In the genomic region with DNA sequence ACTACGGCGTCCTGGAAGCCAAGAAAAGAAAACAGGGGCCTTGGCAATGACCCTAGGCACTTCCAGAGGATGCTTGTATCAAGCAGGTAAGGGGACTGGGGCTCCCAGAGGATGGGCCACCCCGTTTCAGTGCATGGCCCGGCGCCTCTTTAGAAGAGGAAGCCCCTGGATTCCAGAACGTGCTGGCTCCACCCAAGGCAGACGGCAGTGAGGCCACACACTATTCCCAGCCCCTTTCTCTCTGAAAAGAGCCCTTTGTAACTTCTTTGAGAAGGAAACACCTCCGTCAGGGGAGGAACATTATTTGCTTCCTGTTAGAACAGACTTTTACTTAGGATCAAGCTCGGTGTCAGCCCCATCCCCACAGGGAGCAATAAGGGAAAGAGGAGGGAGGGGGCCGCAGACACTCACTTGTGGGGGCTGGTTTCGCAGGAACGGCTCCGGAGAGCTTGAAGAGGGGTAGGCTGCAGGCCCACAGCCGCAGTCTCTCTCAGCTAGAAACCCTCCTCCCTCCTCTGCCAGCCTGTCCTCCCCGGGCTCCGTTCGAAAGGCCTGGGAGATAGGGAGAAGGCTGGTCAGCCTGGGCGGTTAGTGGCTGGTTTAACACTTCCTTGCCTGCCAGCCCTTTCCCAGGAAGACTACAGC, we compare ENCODE assay signal across 22 cellular contexts. TPM values are rescaled to one million over a fixed set of nuclear protein-coding genes. Genes with fewer than 3 reads are reported as not detected.
A peak's percentile ranks its signal among the peaks of the same experiment; 100 is the strongest.
DNase-seq lines count a peak whose midpoint lies in the region; ATAC-seq and TF ChIP-seq lines count a peak whose summit lies in the region.
"Had no signal": no experiment of that assay in that cellular context is flagged by ENCODE, and none has a peak within 500 bp of the region (broad histone marks: within the 10 kb centered on the region; RNA-seq: fewer than 3 reads in every experiment).

No MANE protein-coding gene starts in this region.

- H3K36me3 Mint-ChIP-seq in MCF 10A (ENCODE audit: insufficient read depth, unreplicated experiment) = no peaks in the 10 kb centered on the region
- H3K36me3 Mint-ChIP-seq in neural progenitor cell = no peaks in the 10 kb centered on the region
- H3K36me3 Mint-ChIP-seq: natural killer cell treated with Interleukin-12 subunit alpha and Interleukin-12 subunit beta and Interleukin-15 and Interleukin-18, amount 100 ng/mL, for 72 hours had no signal

- intact Hi-C loops in breast epithelium (cut with DNase I; ENCODE audit: low total_unique reads) (no loop called here), MCF 10A (cut with micrococcal nuclease) (no loop called here), right cardiac atrium (cut with DNase I) (loop anchor here (5.0 to 10.0 kb wide), 5 partner anchors 43 to 478 kb away; a partner anchor contains a TSS), uterus (cut with DNase I; ENCODE audit: low total_unique reads) (loop anchor here (5.0 kb wide), 1 partner anchor 458 kb away; no protein-coding TSS in a partner anchor)

- POLR2A ChIA-PET in MCF 10A (lab: Yijun Ruan, JAX) = no interaction called here

- H3K36me3 ChIP-seq in breast epithelium = no peaks in the 10 kb centered on the region
- no peaks in the 10 kb centered on the region for H3K36me3 ChIP-seq in neural progenitor cell
- H3K36me3 ChIP-seq in uterus = no peaks in the 10 kb centered on the region
- H3K36me3 ChIP-seq: BLaER1 had no signal

- H3K4me3 ChIP-seq in breast epithelium = peak overlapping the region in 2 of 3 donors; percentile 21 to 48
- no peak overlapping the region for H3K4me3 ChIP-seq in right cardiac atrium (ENCODE audit: low read length)
- no peak overlapping the region for H3K4me3 ChIP-seq in neural progenitor cell
- no peak overlapping the region for H3K4me3 ChIP-seq in uterus
- H3K4me3 ChIP-seq: BLaER1 had no signal

- H3K27me3 Mint-ChIP-seq in MCF 10A (ENCODE audit: insufficient read depth, unreplicated experiment) (peaks cover 12% of the 10 kb centered on the region), neural progenitor cell (ENCODE audit: insufficient read depth, low read depth) (peaks cover 10% of the 10 kb centered on the region)

- WGBS in right cardiac atrium = 30% methylated on average over 18 of the region's 18 CpGs

- CTCF ChIA-PET in MCF 10A (lab: Yijun Ruan, JAX) = interaction anchor here (1.1 to 10.5 kb wide), 6 partner anchors 11 to 485 kb away, joined by 4 to 172 read pairs (median 56); no protein-coding TSS in a partner anchor

- ATAC-seq in right cardiac atrium (peak; percentile 23 to 51), GM19328 (IDR thresholded peaks at IDR 0.05; ENCODE audit: unreplicated experiment) (no peak)
- ATAC-seq: activated CD4-positive, alpha-beta T cell treated with anti-CD3 and anti-CD28 coated beads for 36 hours; foreskin keratinocyte; natural killer cell treated with Interleukin-12 subunit alpha and Interleukin-12 subunit beta and Interleukin-15 and Interleukin-18, amount 100 ng/mL, for 72 hours; PC-3 had no signal

- peak overlapping the region; percentile 45 for H3K4me2 ChIP-seq in neural progenitor cell
- H3K4me2 ChIP-seq: BLaER1 had no signal

- H4K20me1 ChIP-seq in neural progenitor cell (ENCODE audit: low read depth) = no peaks in the 10 kb centered on the region
- H4K20me1 ChIP-seq: BLaER1 had no signal

- H2AFZ ChIP-seq in neural progenitor cell (replicated peaks) = peak overlapping the region; percentile 87

- H3K27ac ChIP-seq in breast epithelium (peak overlapping the region; percentile 68 to 84), right cardiac atrium (ENCODE audit: low read length) (peak overlapping the region; percentile 56), neural progenitor cell (no peak overlapping the region), uterus (peak overlapping the region; percentile 54 to 74)
- H3K27ac ChIP-seq: BLaER1, foreskin keratinocyte, testis had no signal

- H3K9me3 Mint-ChIP-seq in MCF 10A (ENCODE audit: unreplicated experiment) (no peaks in the 10 kb centered on the region), neural progenitor cell (no peaks in the 10 kb centered on the region)
- H3K9me3 Mint-ChIP-seq: natural killer cell treated with Interleukin-12 subunit alpha and Interleukin-12 subunit beta and Interleukin-15 and Interleukin-18, amount 100 ng/mL, for 72 hours; T-helper 2 cell treated with Interferon-gamma antibody and Interleukin-4, amounts not matched to agents 5 μg/mL and 100 μg/mL, for 36 hours had no signal

- H3K27ac Mint-ChIP-seq in MCF 10A (ENCODE audit: low read depth, unreplicated experiment) (no peak overlapping the region), neural progenitor cell (no peak overlapping the region)
- H3K27ac Mint-ChIP-seq: T-helper 2 cell treated with Interferon-gamma antibody and Interleukin-4, amounts not matched to agents 5 μg/mL and 100 μg/mL, for 36 hours had no signal

- no peaks in the 10 kb centered on the region for H3F3A ChIP-seq in neural progenitor cell (ENCODE audit: low read depth)

- H3K4me1 ChIP-seq in breast epithelium = no peaks in the 10 kb centered on the region
- H3K4me1 ChIP-seq in right cardiac atrium (ENCODE audit: control insufficient read depth, insufficient read depth, low read length) = peaks cover 23% of the 10 kb centered on the region
- peaks cover 7% of the 10 kb centered on the region for H3K4me1 ChIP-seq in neural progenitor cell
- peaks cover 5 to 7% of the 10 kb centered on the region in 2 donors for H3K4me1 ChIP-seq in uterus

- H3K9me3 ChIP-seq in breast epithelium = no peaks in the 10 kb centered on the region
- H3K9me3 ChIP-seq in right cardiac atrium (ENCODE audit: control insufficient read depth, low read length) = no peaks in the 10 kb centered on the region
- H3K9me3 ChIP-seq in neural progenitor cell (ENCODE audit: low read depth) = no peaks in the 10 kb centered on the region
- H3K9me3 ChIP-seq in uterus = no peaks in the 10 kb centered on the region
- H3K9me3 ChIP-seq: BLaER1, testis had no signal

- H3K27me3 ChIP-seq in breast epithelium (no peaks in the 10 kb centered on the region), right cardiac atrium (ENCODE audit: control insufficient read depth, insufficient read depth) (no peaks in the 10 kb centered on the region), neural progenitor cell (no peaks in the 10 kb centered on the region), uterus (no peaks in the 10 kb centered on the region)
- H3K27me3 ChIP-seq: BLaER1, testis had no signal

- H3K9ac ChIP-seq in neural progenitor cell = no peak overlapping the region
- H3K9ac ChIP-seq: BLaER1 had no signal

- TF ChIP-seq CTCF in breast epithelium (IDR thresholded peaks at IDR 0.05) = no peak
- TF ChIP-seq CTCF in MCF 10A (IDR thresholded peaks at IDR 0.05; ENCODE audit: unreplicated experiment) = no peak
- TF ChIP-seq CTCF in neural progenitor cell (IDR thresholded peaks at IDR 0.05) = no peak
- no peak for TF ChIP-seq CTCF in uterus (IDR thresholded peaks at IDR 0.05)

- no peaks in the 10 kb centered on the region for H3K79me2 ChIP-seq in neural progenitor cell (ENCODE audit: low read depth)

- H3K4me3 Mint-ChIP-seq in MCF 10A (ENCODE audit: unreplicated experiment) = no peak overlapping the region
- H3K4me3 Mint-ChIP-seq in neural progenitor cell = no peak overlapping the region
- H3K4me3 Mint-ChIP-seq: activated CD4-positive, alpha-beta T cell treated with anti-CD3 and anti-CD28 coated beads for 36 hours; natural killer cell treated with Interleukin-12 subunit alpha and Interleukin-12 subunit beta and Interleukin-15 and Interleukin-18, amount 100 ng/mL, for 72 hours; T-helper 2 cell treated with Interferon-gamma antibody and Interleukin-4, amounts not matched to agents 5 μg/mL and 100 μg/mL, for 36 hours had no signal

- no TSS peak for BruUV-seq in MCF 10A (replicated peaks; lab: Mats Ljungman, UMichigan)

- peaks cover 14% of the 10 kb centered on the region for H3K4me1 Mint-ChIP-seq in MCF 10A (ENCODE audit: insufficient read depth, unreplicated experiment)
- peaks cover 21% of the 10 kb centered on the region for H3K4me1 Mint-ChIP-seq in neural progenitor cell

- DNase-seq in breast epithelium (ENCODE audit: low spot score in 2 of 2) (no peak), MCF 10A (ENCODE audit: unreplicated experiment) (no peak), right cardiac atrium (no peak), neural progenitor cell (ENCODE audit: low spot score) (peak; percentile 37), uterus (no peak), NCI-H748 (lab: John Stamatoyannopoulos, UW; ENCODE audit: unreplicated experiment) (no peak)
- no peak for DNase-seq in stimulated activated naive CD4-positive, alpha-beta T cell treated with Interleukin-2 at 50 U/mL for 16 hours (lab: John Stamatoyannopoulos, UW)
- DNase-seq: 8988T; activated CD4-positive, alpha-beta T cell treated with anti-CD3 and anti-CD28 coated beads for 36 hours; activated CD8-positive, alpha-beta memory T cell treated with anti-CD3 and anti-CD28 coated beads, Interleukin-2, amount 50 U/mL, for 48 hours; DMS 273 treated with DMSO at 0.1 percent for 48 hours; foreskin keratinocyte; GOT3; NCI-H1048; NCI-H526 treated with DMSO at 0.1 percent for 48 hours; PC-3; stimulated activated CD4-positive, alpha-beta T cell treated with anti-CD3 and anti-CD28 coated beads, Interleukin-4, amount 100 ng/mL, for 1 hour; testis had no signal

- TF ChIP-seq POLR2A in breast epithelium (IDR thresholded peaks at IDR 0.05) (no peak), uterus (IDR thresholded peaks at IDR 0.05) (no peak)

RNA-seq across cellular contexts. Expression of a gene that starts 49.6 kb away (rescaled TPM):
- total RNA-seq in breast epithelium = 10 to 100 TPM in 2 of 3 donors, 1 to 10 TPM in 1; 9.8 to 14.4 (median 11.5) TPM
- 2.9 and 3.2 TPM in 2 replicates for total RNA-seq in MCF 10A (2022)
- total RNA-seq in right cardiac atrium = 1 to 10 TPM; 7.3 to 9.0 (median 8.2) TPM
- polyA plus RNA-seq in right cardiac atrium = 4.9 TPM
- total RNA-seq in neural progenitor cell (ENCODE audit: low replicate concordance) = 3.7 and 10.3 TPM in 2 replicates
- 10 to 100 TPM; 12.5 to 19.2 (median 14.3) TPM for total RNA-seq in uterus

Comparison
In these comparisons a context has a peak if more than half of its experiments do, and no peak if none do; other contexts are left out.
1. H3K4me3 ChIP-seq: peak in breast epithelium (2 of 3); none in right cardiac atrium (single experiment), neural progenitor cell (single experiment) and uterus (0 of 2).
2. intact Hi-C loops: an anchor here in right cardiac atrium (5.0 to 10.0 kb wide) and uterus (5.0 kb wide); none called in breast epithelium and MCF 10A.